ENCODE assay signal across 1 cellular context in genomic region chr10:45421231-45422097, GRCh38.
TF ChIP-seq lines count a peak whose summit lies in the region.

No MANE protein-coding gene starts in this region.

TF ChIP-seq in K562, 482 proteins besides CTCF, POLR2A, EP300 and RAD21 (continued from another document):
- no peak for TF ChIP-seq RNF2 (IDR thresholded peaks at IDR 0.05)
- TF ChIP-seq JUND (IDR thresholded peaks at IDR 0.05; ENCODE audit: borderline replicate concordance, low read depth, low read length) = peak; percentile 35; the same call in 1 of the 2 replicates
- TF ChIP-seq JUND (tag; IDR thresholded peaks at IDR 0.05; ENCODE audit: borderline replicate concordance, low read depth, low read length) = peak; percentile 29; the same call in 1 of the 3 replicates
- TF ChIP-seq FOXO4 (CRISPR knock-in tag; IDR thresholded peaks at IDR 0.05) = no peak
- no peak for TF ChIP-seq CHD2 (IDR thresholded peaks at IDR 0.05; ENCODE audit: low read depth, low read length)
- no peak for TF ChIP-seq ILF3 (IDR thresholded peaks at IDR 0.05; ENCODE audit: borderline replicate concordance)
- no peak for TF ChIP-seq SAFB (IDR thresholded peaks at IDR 0.05; ENCODE audit: borderline replicate concordance, low read depth, low read length)
- no peak for TF ChIP-seq XRCC3 (IDR thresholded peaks at IDR 0.05)
- 0 out of 2 replicates have a peak, but pooled peaks have one; percentile 28 for TF ChIP-seq ZFX (CRISPR knock-in tag; IDR thresholded peaks at IDR 0.05)
